25 cellular contexts compared by ENCODE assay signal in genomic region chr17:9230346-9230745, GRCh38.
DNase-seq lines count a peak whose midpoint lies in the region; ATAC-seq and TF ChIP-seq lines count a peak whose summit lies in the region.
"Had no signal": no experiment of that assay in that cellular context is flagged by ENCODE, and none has a peak within 500 bp of the region (broad histone marks: within the 10 kb centered on the region; RNA-seq: fewer than 3 reads in every experiment).

No MANE protein-coding gene starts in this region.

- H3K4me1 ChIP-seq in GM23248 (ENCODE audit: insufficient read depth) = peaks cover 13% of the 10 kb centered on the region
- H3K4me1 ChIP-seq: BE2C, foreskin keratinocyte, right atrium auricular region, thyroid gland had no signal

- DNase-seq in AG08396 (ENCODE audit: low spot score) (peak; percentile 44), GM23248 (peak; percentile 66), choroid plexus epithelial cell (ENCODE audit: low read depth) (peak; percentile 41), foreskin fibroblast (peak; percentile 67 to 85), NCI-H2081 (lab: John Stamatoyannopoulos, UW) (no peak), cortex of kidney (lab: John Stamatoyannopoulos, UW) (no peak)
- no peak for DNase-seq in NK-92 treated with Interleukin-12 subunit alpha and Interleukin-12 subunit beta, amount 100 ng/mL, for 24 hours (lab: John Stamatoyannopoulos, UW)
- DNase-seq: activated CD4-positive, alpha-beta T cell treated with anti-CD3 and anti-CD28 coated beads, Interleukin-2, amount 50 U/mL, for 4 hours; activated CD4-positive, CD25-positive, alpha-beta regulatory T cell; activated CD8-positive, alpha-beta memory T cell treated with anti-CD3 and anti-CD28 coated beads, Interleukin-2, amount 10 ng/mL, durations not matched to agents 7 days and 5 days; activated naive CD4-positive, alpha-beta T cell; activated naive CD8-positive, alpha-beta T cell treated with anti-CD3 and anti-CD28 coated beads, Interleukin-2, amount 50 U/mL, for 24 hours; activated T-cell treated with anti-CD3 and anti-CD28 coated beads, Interleukin-2, amount 50 U/mL, for 72 hours; BE2C; caudate nucleus; CD8-positive, alpha-beta memory T cell; foreskin keratinocyte; H9; heart right ventricle; NCI-H510A; stomach; thyroid gland had no signal

- H3K4me3 ChIP-seq in GM23248 = no peak overlapping the region
- H3K4me3 ChIP-seq in choroid plexus epithelial cell (ENCODE audit: low read depth, low read length) = no peak overlapping the region
- no peak overlapping the region for H3K4me3 ChIP-seq in foreskin fibroblast (ENCODE audit: low read depth in 1 of 2, low read length in 2 of 2)
- H3K4me3 ChIP-seq: heart right ventricle, right atrium auricular region, stomach, thyroid gland had no signal

- TF ChIP-seq CTCF in choroid plexus epithelial cell (conservative IDR thresholded peaks at IDR 0.05; ENCODE audit: low read depth, low read length) = no peak
- TF ChIP-seq CTCF in foreskin fibroblast (IDR thresholded peaks at IDR 0.05; ENCODE audit: low read depth, low read length) = no peak

- in situ Hi-C loops in GM23248 (cut with MboI) = no loop called here

- ATAC-seq in HG02623 (IDR thresholded peaks at IDR 0.05; ENCODE audit: unreplicated experiment) = no peak
- ATAC-seq: activated CD8-positive, alpha-beta memory T cell treated with anti-CD3 and anti-CD28 coated beads, Interleukin-2, amount 10 ng/mL, durations not matched to agents 7 days and 5 days; activated naive CD8-positive, alpha-beta T cell treated with anti-CD3 and anti-CD28 coated beads, Interleukin-2, amount 50 U/mL, for 24 hours; activated T-cell treated with anti-CD3 and anti-CD28 coated beads, Interleukin-2, amount 50 U/mL, for 72 hours; foreskin keratinocyte; heart right ventricle had no signal

- H3K27me3 ChIP-seq in GM23248 (replicated peaks; ENCODE audit: insufficient read depth) = no peaks in the 10 kb centered on the region
- H3K27me3 ChIP-seq: BE2C, right atrium auricular region, thyroid gland had no signal

- WGBS in GM23248 (ENCODE audit: low coverage in 1 of 2, low lambda C conversion rate in 2 of 2, missing lambda C conversion rate in 2 of 2), 2 experiments = 37 to 41% methylated on average over 12 to 15 of the region's 15 CpGs

- H3K9me3 ChIP-seq in GM23248 (ENCODE audit: low read depth) = no peaks in the 10 kb centered on the region
- H3K9me3 ChIP-seq: BE2C, heart right ventricle, neutrophil, right atrium auricular region, stomach, thyroid gland had no signal

- no peaks in the 10 kb centered on the region for H3K79me2 ChIP-seq in GM23248 (ENCODE audit: insufficient read depth)

- H3K27ac ChIP-seq in GM23248 = no peak overlapping the region
- H3K27ac ChIP-seq: foreskin keratinocyte, heart right ventricle, neutrophil, right atrium auricular region, thyroid gland had no signal

- no peak overlapping the region for H3K9ac ChIP-seq in GM23248

- no peaks in the 10 kb centered on the region for H3K9me2 ChIP-seq in GM23248 (ENCODE audit: insufficient read depth)

- H2AFZ ChIP-seq in GM23248 = no peak overlapping the region

- H3K36me3 ChIP-seq in GM23248 (ENCODE audit: low read depth) = no peaks in the 10 kb centered on the region
- H3K36me3 ChIP-seq: BE2C, heart right ventricle, neutrophil, right atrium auricular region, stomach, thyroid gland had no signal

- H4K20me1 ChIP-seq in GM23248 (ENCODE audit: insufficient read depth) = no peaks in the 10 kb centered on the region

- H3K4me2 ChIP-seq in GM23248 (ENCODE audit: unreplicated experiment) = no peak overlapping the region

- no peaks in the 10 kb centered on the region for H3F3A ChIP-seq in GM23248 (ENCODE audit: insufficient read depth)

Comparison
In these comparisons a context has a peak if more than half of its experiments do, and no peak if none do; other contexts are left out.
1. DNase-seq: peak in AG08396 (single experiment), GM23248 (single experiment), choroid plexus epithelial cell (single experiment) and foreskin fibroblast (2 of 2); none in NCI-H2081 (0 of 2), cortex of kidney (single experiment) and NK-92 treated with Interleukin-12 subunit alpha and Interleukin-12 subunit beta, amount 100 ng/mL, for 24 hours (single experiment).